14 cellular contexts compared by ENCODE assay signal in the genomic region with DNA sequence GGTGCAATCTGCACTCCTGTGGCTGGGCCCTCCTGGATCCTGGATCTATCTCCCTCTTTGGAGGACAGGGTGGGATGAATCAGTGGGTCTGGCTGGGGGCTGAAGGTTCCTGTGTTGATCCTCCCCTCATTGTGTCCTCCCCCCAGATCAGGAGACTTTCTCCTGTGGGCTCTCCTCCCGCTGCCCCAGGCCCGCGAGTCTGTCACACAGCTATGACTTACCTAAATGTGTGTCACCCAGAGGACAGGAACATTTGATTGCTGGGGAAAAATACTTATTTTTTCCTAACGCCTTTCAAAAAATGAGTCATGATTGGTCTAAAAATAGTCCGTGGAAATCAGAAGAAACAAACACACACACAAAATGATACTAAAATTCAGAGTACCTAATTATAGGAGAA.
DNase-seq lines count a peak whose midpoint lies in the region; ATAC-seq, FAIRE-seq and TF ChIP-seq lines count a peak whose summit lies in the region.
"Had no signal": no experiment of that assay in that cellular context is flagged by ENCODE, and none has a peak within 500 bp of the region (broad histone marks: within the 10 kb centered on the region; RNA-seq: fewer than 3 reads in every experiment).

No MANE protein-coding gene starts in this region.

- H4K20me1 ChIP-seq in BLaER1 treated with 17β-estradiol and CSF1 and Interleukin-3, amounts not matched to agents 10 nM and 100 nM, result no peaks in the 10 kb centered on the region
- H4K20me1 ChIP-seq in H1 (replicated peaks in 1 of 2; ENCODE audit: control insufficient read depth in 1 of 2, insufficient read depth in 2 of 2, low read length in 2 of 2), result no peaks in the 10 kb centered on the region

- H2BK15ac ChIP-seq in H1 (ENCODE audit: low read length), result no peak overlapping the region

- no peak for TF ChIP-seq EP300 in H1 (IDR thresholded peaks at IDR 0.05; ENCODE audit: borderline replicate concordance in 1 of 2, low read depth in 2 of 2, low read length in 2 of 2)

- H3K9me3 Mint-ChIP-seq in activated T-cell treated with anti-CD3 and anti-CD28 coated beads, Interleukin-2, amount 50 U/mL, for 24 hours, result no peaks in the 10 kb centered on the region
- no peaks in the 10 kb centered on the region for H3K9me3 Mint-ChIP-seq in activated T-cell treated with anti-CD3 and anti-CD28 coated beads, Interleukin-2, amount 50 U/mL, for 4 hours
- H3K9me3 Mint-ChIP-seq in CD14-positive monocyte, result peaks cover 0 to 3% (median 0%) of the 10 kb centered on the region in 7 donors

- CTCF ChIA-PET in H1 (lab: Charles Lee; ENCODE audit: partially characterized antibody) (interaction anchor here (1.4 kb wide), 1 partner anchor 16 kb away, joined by 3 read pairs; no protein-coding TSS in a partner anchor), GM10248 (lab: Yijun Ruan, JAX) (interaction anchor here (1.1 kb wide), 1 partner anchor 31 kb away, joined by 3 read pairs; no protein-coding TSS in a partner anchor)

- peaks cover 0 to 16% (median 5%) of the 10 kb centered on the region in 11 experiments; a peak in 5 of 22 replicates for H3K9me3 ChIP-seq in BLaER1 treated with 17β-estradiol and CSF1 and Interleukin-3, amounts not matched to agents 10 nM and 100 nM (replicated peaks in 1 of 11)
- no peaks in the 10 kb centered on the region for H3K9me3 ChIP-seq in H1 (ENCODE audit: insufficient read depth in 2 of 2, low read depth in 1 of 2, low read length in 1 of 2)
- H3K9me3 ChIP-seq: BE2C had no signal

- H3K4me2 ChIP-seq in BLaER1 treated with 17β-estradiol and CSF1 and Interleukin-3, amounts not matched to agents 10 nM and 100 nM, result peak overlapping the region in 8 of 11 experiments; percentile 7 to 33 (median 12); a peak in 7 of 22 replicates
- no peak overlapping the region for H3K4me2 ChIP-seq in H1 (ENCODE audit: insufficient read depth in 1 of 2, low read depth in 2 of 2, low read length in 2 of 2)

- no peak overlapping the region for H3K4ac ChIP-seq in H1 (replicated peaks; ENCODE audit: insufficient read length, low read depth, low read length)

- H3K27me3 ChIP-seq in BLaER1 treated with 17β-estradiol and CSF1 and Interleukin-3, amounts not matched to agents 10 nM and 100 nM, result no peaks in the 10 kb centered on the region
- H3K27me3 ChIP-seq in H1 (replicated peaks in 1 of 4; ENCODE audit: control insufficient read depth in 3 of 4, extremely low read depth in 1 of 4, insufficient read depth in 3 of 4, low read length in 3 of 4), result no peaks in the 10 kb centered on the region; a peak in 1 of 7 replicates
- H3K27me3 ChIP-seq: BE2C had no signal

- H3K27ac ChIP-seq in BLaER1 treated with 17β-estradiol and CSF1 and Interleukin-3, amounts not matched to agents 10 nM and 100 nM, result no peak overlapping the region
- H3K27ac ChIP-seq in H1 (ENCODE audit: low read depth, low read length), result no peak overlapping the region

- H3K9ac ChIP-seq in BLaER1 treated with 17β-estradiol and CSF1 and Interleukin-3, amounts not matched to agents 10 nM and 100 nM, result no peak overlapping the region
- no peak overlapping the region for H3K9ac ChIP-seq in H1 (replicated peaks in 1 of 4; ENCODE audit: extremely low read depth in 1 of 4, low read depth in 3 of 4, low read length in 3 of 4)

- peak overlapping the region; percentile 12; the same call in 1 of the 2 replicates for H4K8ac ChIP-seq in H1 (ENCODE audit: extremely low read depth, insufficient read depth, low read length)

- H2AK5ac ChIP-seq in H1 (ENCODE audit: low read depth, low read length), result no peak overlapping the region

- H2BK12ac ChIP-seq in H1 (ENCODE audit: low read depth, low read length), result no peak overlapping the region

- no peaks in the 10 kb centered on the region for H3K36me3 Mint-ChIP-seq in activated T-cell treated with anti-CD3 and anti-CD28 coated beads, Interleukin-2, amount 50 U/mL, for 24 hours (ENCODE audit: low read depth)
- H3K36me3 Mint-ChIP-seq in activated T-cell treated with anti-CD3 and anti-CD28 coated beads, Interleukin-2, amount 50 U/mL, for 4 hours (ENCODE audit: insufficient read depth), result no peaks in the 10 kb centered on the region
- no peaks in the 10 kb centered on the region for H3K36me3 Mint-ChIP-seq in CD14-positive monocyte
- H3K36me3 Mint-ChIP-seq: CD4-positive, CD25-positive, alpha-beta regulatory T cell had no signal

- no peak overlapping the region for H3K4me3 ChIP-seq in BLaER1 treated with 17β-estradiol and CSF1 and Interleukin-3, amounts not matched to agents 10 nM and 100 nM
- no peak overlapping the region for H3K4me3 ChIP-seq in H1 (ENCODE audit: extremely low read depth in 1 of 4, insufficient read depth in 2 of 4, low read depth in 3 of 4, low read length in 4 of 4)

- no peaks in the 10 kb centered on the region for H3K36me3 ChIP-seq in BLaER1 treated with 17β-estradiol and CSF1 and Interleukin-3, amounts not matched to agents 10 nM and 100 nM
- H3K36me3 ChIP-seq in H1 (ENCODE audit: control insufficient read depth in 2 of 4, insufficient read depth in 4 of 4, low read length in 3 of 4), result no peaks in the 10 kb centered on the region
- H3K36me3 ChIP-seq: BE2C had no signal

- no peak for TF ChIP-seq POLR2A in H1 (IDR thresholded peaks at IDR 0.05; ENCODE audit: control extremely low read depth in 1 of 2, low read depth in 2 of 2, low read length in 2 of 2)

- H2BK5ac ChIP-seq in H1 (ENCODE audit: low read depth, low read length), result no peak overlapping the region

- intact Hi-C loops in CD14-positive monocyte (cut with micrococcal nuclease), result no loop called here

- no peak overlapping the region for H3K14ac ChIP-seq in H1 (ENCODE audit: insufficient read length)

- H4K5ac ChIP-seq in H1 (ENCODE audit: insufficient read length, low read depth, low read length), result no peak overlapping the region

- H3K23ac ChIP-seq in H1 (ENCODE audit: insufficient read length), result no peak overlapping the region

- H3K27ac Mint-ChIP-seq in activated T-cell treated with anti-CD3 and anti-CD28 coated beads, Interleukin-2, amount 50 U/mL, for 24 hours, result peak overlapping the region; percentile 50
- no peak overlapping the region for H3K27ac Mint-ChIP-seq in CD14-positive monocyte
- H3K27ac Mint-ChIP-seq: CD4-positive, CD25-positive, alpha-beta regulatory T cell had no signal

- H3K27me3 Mint-ChIP-seq in activated T-cell treated with anti-CD3 and anti-CD28 coated beads, Interleukin-2, amount 50 U/mL, for 24 hours, result peaks cover 68% of the 10 kb centered on the region
- H3K27me3 Mint-ChIP-seq in activated T-cell treated with anti-CD3 and anti-CD28 coated beads, Interleukin-2, amount 50 U/mL, for 4 hours (ENCODE audit: low read depth), result peaks cover 41% of the 10 kb centered on the region
- peaks cover 10 to 32% (median 13%) of the 10 kb centered on the region in 3 donors for H3K27me3 Mint-ChIP-seq in CD14-positive monocyte (ENCODE audit: low read depth in 3 of 3)

- TF ChIP-seq RAD21 in H1 (IDR thresholded peaks at IDR 0.05 in 1 of 2, conservative IDR thresholded peaks at IDR 0.05 in 1 of 2; ENCODE audit: low read depth in 2 of 2, low read length in 2 of 2), result no peak

- H3K18ac ChIP-seq in H1 (ENCODE audit: extremely low read depth, low read length), result no peak overlapping the region

- TF ChIP-seq CTCF in H1 (IDR thresholded peaks at IDR 0.05; ENCODE audit: control extremely low read depth in 1 of 3, insufficient read depth in 1 of 3, low read depth in 1 of 3, low read length in 3 of 3) (no peak), GM10248 (IDR thresholded peaks at IDR 0.05; ENCODE audit: control extremely low read depth, extremely low read depth, low read depth, missing control alignments) (no peak), CD14-positive monocyte (IDR thresholded peaks at IDR 0.05) (no peak)

- no peak overlapping the region for H2BK20ac ChIP-seq in H1 (ENCODE audit: low read length)

- H3K4me1 Mint-ChIP-seq in activated T-cell treated with anti-CD3 and anti-CD28 coated beads, Interleukin-2, amount 50 U/mL, for 24 hours (ENCODE audit: low read depth), result peaks cover 17% of the 10 kb centered on the region
- H3K4me1 Mint-ChIP-seq in activated T-cell treated with anti-CD3 and anti-CD28 coated beads, Interleukin-2, amount 50 U/mL, for 4 hours (ENCODE audit: low read depth), result peaks cover 2% of the 10 kb centered on the region
- no peaks in the 10 kb centered on the region for H3K4me1 Mint-ChIP-seq in CD14-positive monocyte
- H3K4me1 Mint-ChIP-seq: CD4-positive, CD25-positive, alpha-beta regulatory T cell had no signal

- no peak overlapping the region for H4K91ac ChIP-seq in H1 (replicated peaks; ENCODE audit: insufficient read length, low read length)

- H3K79me2 ChIP-seq in H1 (ENCODE audit: control insufficient read depth in 1 of 2, insufficient read depth in 2 of 2, low read length in 2 of 2), result no peaks in the 10 kb centered on the region

- no peak for ATAC-seq in activated T-cell treated with anti-CD3 and anti-CD28 coated beads, Interleukin-2, amount 50 U/mL, for 4 hours

- no peak overlapping the region for H3K4me3 Mint-ChIP-seq in activated T-cell treated with anti-CD3 and anti-CD28 coated beads, Interleukin-2, amount 50 U/mL, for 24 hours
- H3K4me3 Mint-ChIP-seq in activated T-cell treated with anti-CD3 and anti-CD28 coated beads, Interleukin-2, amount 50 U/mL, for 4 hours, result no peak overlapping the region
- no peak overlapping the region for H3K4me3 Mint-ChIP-seq in CD14-positive monocyte
- H3K4me3 Mint-ChIP-seq: CD4-positive, CD25-positive, alpha-beta regulatory T cell had no signal

- FAIRE-seq in H1 (lab: Jason Lieb, UNC), result no peak
- FAIRE-seq: A204.1 had no signal

- no peak for DNase-seq in activated T-cell treated with anti-CD3 and anti-CD28 coated beads, Interleukin-2, amount 50 U/mL, for 24 hours
- no peak for DNase-seq in activated T-cell treated with anti-CD3 and anti-CD28 coated beads, Interleukin-2, amount 50 U/mL, for 4 hours
- DNase-seq in Ammon's horn (ENCODE audit: low spot score) (peak; percentile 20), H1 (ENCODE audit: low read depth in 1 of 2, low spot score in 2 of 2) (no peak), GM10248 (ENCODE audit: extremely low spot score) (no peak), CD14-positive monocyte (ENCODE audit: low spot score) (no peak)
- DNase-seq: BE2C; CD4-positive, CD25-positive, alpha-beta regulatory T cell; DMS53; GF-D8; HCEC 1CT; IMR-90 had no signal

- POLR2A ChIA-PET in H1 (lab: Charles Lee; ENCODE audit: partially characterized antibody) (no interaction called here), GM10248 (lab: Yijun Ruan, JAX) (no interaction called here)

- no peak overlapping the region for H2AFZ ChIP-seq in H1 (ENCODE audit: low read length)

- no peak overlapping the region for H2BK120ac ChIP-seq in H1 (replicated peaks; ENCODE audit: low read depth, low read length)

- 73% methylated on average over 5 of the region's 5 CpGs; no CpG with 5 or more reads in 1 of the 2 experiments for WGBS in H1 (ENCODE audit: extremely low coverage in 1 of 2, insufficient coverage in 1 of 2, insufficient read length in 1 of 2, insufficient replicate concordance in 2 of 2, low coverage in 1 of 2, low lambda C conversion rate in 2 of 2, missing lambda C conversion rate in 1 of 2), 2 experiments

- no peaks in the 10 kb centered on the region for H3K79me1 ChIP-seq in H1 (ENCODE audit: low read depth, low read length)

- H3K56ac ChIP-seq in H1 (replicated peaks; ENCODE audit: insufficient read length, low read depth, low read length), result no peak overlapping the region

- no peaks in the 10 kb centered on the region for H3K23me2 ChIP-seq in H1 (ENCODE audit: low read depth, low read length)

- peaks cover 0 to 8% (median 7%) of the 10 kb centered on the region in 10 experiments; a peak in 11 of 20 replicates for H3K4me1 ChIP-seq in BLaER1 treated with 17β-estradiol and CSF1 and Interleukin-3, amounts not matched to agents 10 nM and 100 nM
- peaks cover 0 to 6% (median 3%) of the 10 kb centered on the region in 4 experiments; a peak in 5 of 7 replicates for H3K4me1 ChIP-seq in H1 (replicated peaks in 1 of 4; ENCODE audit: control insufficient read depth in 3 of 4, insufficient read depth in 4 of 4, low read length in 3 of 4)

Comparison
In these comparisons a context has a peak if more than half of its experiments do, and no peak if none do; other contexts are left out.
1. H3K4me2 ChIP-seq: peak in BLaER1 treated with 17β-estradiol and CSF1 and Interleukin-3, amounts not matched to agents 10 nM and 100 nM (8 of 11); none in H1 (0 of 2).